14 cellular contexts compared by ENCODE assay signal in genomic region chr18:45951021-45951714, GRCh38. TPM values are rescaled to one million over a fixed set of nuclear protein-coding genes. Genes with fewer than 3 reads are reported as not detected.
DNase-seq lines count a peak whose midpoint lies in the region; ATAC-seq, FAIRE-seq and TF ChIP-seq lines count a peak whose summit lies in the region.
"Had no signal": no experiment of that assay in that cellular context is flagged by ENCODE, and none has a peak within 500 bp of the region (broad histone marks: within the 10 kb centered on the region; RNA-seq: fewer than 3 reads in every experiment).

No MANE protein-coding gene starts in this region.

- H3K36me3 ChIP-seq in bronchial epithelial cell (ENCODE audit: control insufficient read depth, insufficient read depth, low read length) (peaks cover 18% of the 10 kb centered on the region), GM23338 (ENCODE audit: insufficient read depth) (peaks cover 24% of the 10 kb centered on the region)

- no peaks in the 10 kb centered on the region for H3K9me3 Mint-ChIP-seq in GM23338
- H3K9me3 Mint-ChIP-seq: activated B cell treated with CpG ODN at 0.5 μM for 24 hours had no signal

- H3K9me2 ChIP-seq in GM23338 (ENCODE audit: insufficient read depth), result no peaks in the 10 kb centered on the region

- no peak overlapping the region for H2AFZ ChIP-seq in GM23338

- FAIRE-seq in bronchial epithelial cell (lab: Jason Lieb, UNC), result no peak

- H3K4me3 ChIP-seq in AG10803 (ENCODE audit: low read length), result no peak overlapping the region
- H3K4me3 ChIP-seq in bronchial epithelial cell (ENCODE audit: low read depth, low read length), result no peak overlapping the region
- no peak overlapping the region for H3K4me3 ChIP-seq in GM23338
- H3K4me3 ChIP-seq: heart right ventricle had no signal

- no peak overlapping the region for H3K4me2 ChIP-seq in GM23338

- ATAC-seq in GM19324 (IDR thresholded peaks at IDR 0.05; ENCODE audit: low FRiP score, unreplicated experiment) (no peak), GM23338 (no peak)
- ATAC-seq: heart right ventricle, Panc1 had no signal

- no peaks in the 10 kb centered on the region for H3K4me1 Mint-ChIP-seq in GM23338
- H3K4me1 Mint-ChIP-seq: activated B cell treated with CpG ODN at 0.5 μM for 24 hours had no signal

- TF ChIP-seq CTCF in AG10803 (conservative IDR thresholded peaks at IDR 0.05; ENCODE audit: low read length), result no peak
- no peak for TF ChIP-seq CTCF in bronchial epithelial cell (IDR thresholded peaks at IDR 0.05; ENCODE audit: insufficient read depth, low read length, severe bottlenecking)
- no peak for TF ChIP-seq CTCF in GM23338 (conservative IDR thresholded peaks at IDR 0.05; ENCODE audit: low read depth in 2 of 2)

- H3K27me3 Mint-ChIP-seq in GM23338 (ENCODE audit: insufficient read depth, low read depth, poor library complexity), result peaks cover 3% of the 10 kb centered on the region
- H3K27me3 Mint-ChIP-seq: activated B cell treated with CpG ODN at 0.5 μM for 24 hours had no signal

- no peak overlapping the region for H3K27ac ChIP-seq in GM23338 (ENCODE audit: low read depth)
- H3K27ac ChIP-seq: heart right ventricle had no signal

- no peak overlapping the region for H3K27ac Mint-ChIP-seq in GM23338
- H3K27ac Mint-ChIP-seq: activated B cell treated with CpG ODN at 0.5 μM for 24 hours had no signal

- DNase-seq in AG10803 (ENCODE audit: low read depth) (peak; percentile 92), MV-4-11 (lab: John Stamatoyannopoulos, UW) (peak; percentile 86), bronchial epithelial cell (ENCODE audit: low read depth) (peak; percentile 82), lung microvascular endothelial cell (ENCODE audit: low read depth in 2 of 2) (peak; percentile 31 to 82), NCI-H2029 treated with DMSO at 0.1 percent for 48 hours (lab: John Stamatoyannopoulos, UW) (no peak), Ammon's horn (ENCODE audit: low spot score) (no peak), GM23338 (ENCODE audit: low spot score) (no peak)
- DNase-seq: activated B cell treated with CpG ODN at 0.5 μM for 24 hours; activated T-cell treated with anti-CD3 and anti-CD28 coated beads, Interleukin-2, amount 50 U/mL, for 48 hours; C1 segment of cervical spinal cord; heart right ventricle; NCI-H1694 treated with DMSO at 0.1 percent for 48 hours had no signal

- peaks cover 23% of the 10 kb centered on the region for H3K36me3 Mint-ChIP-seq in GM23338 (ENCODE audit: low read depth)

- H3K4me3 Mint-ChIP-seq in GM23338, result no peak overlapping the region
- H3K4me3 Mint-ChIP-seq: activated B cell treated with CpG ODN at 0.5 μM for 24 hours had no signal

- no peaks in the 10 kb centered on the region for H4K20me1 ChIP-seq in GM23338 (replicated peaks; ENCODE audit: insufficient read depth)

- H3K79me2 ChIP-seq in GM23338 (replicated peaks; ENCODE audit: insufficient read depth), result no peaks in the 10 kb centered on the region

- H3F3A ChIP-seq in GM23338 (replicated peaks; ENCODE audit: low read depth), result no peaks in the 10 kb centered on the region

- no peaks in the 10 kb centered on the region for H3K27me3 ChIP-seq in bronchial epithelial cell (ENCODE audit: control insufficient read depth, insufficient read depth, low read length)
- H3K27me3 ChIP-seq in GM23338 (ENCODE audit: insufficient read depth), result no peaks in the 10 kb centered on the region
- H3K27me3 ChIP-seq: heart right ventricle had no signal

- H3K4me1 ChIP-seq in GM23338 (ENCODE audit: insufficient read depth), result no peaks in the 10 kb centered on the region

TF ChIP-seq in GM23338, 12 proteins besides CTCF, POLR2A, EP300 and RAD21 (continues in another document):
- TF ChIP-seq ZNF114 (CRISPR knock-in tag; IDR thresholded peaks at IDR 0.05) (no peak), ZNF462 (CRISPR knock-in tag; IDR thresholded peaks at IDR 0.05) (no peak), EZH2 (IDR thresholded peaks at IDR 0.05; ENCODE audit: low read depth, unreplicated experiment) (no peak), EZH2phosphoT487 (IDR thresholded peaks at IDR 0.05; ENCODE audit: unreplicated experiment) (no peak), CREB1 (CRISPR knock-in tag; IDR thresholded peaks at IDR 0.05; ENCODE audit: low read depth) (no peak), JUNB (IDR thresholded peaks at IDR 0.05; ENCODE audit: unreplicated experiment) (no peak), POLR2AphosphoS5 (IDR thresholded peaks at IDR 0.05; ENCODE audit: low read depth) (no peak), ZNF331 (CRISPR knock-in tag; IDR thresholded peaks at IDR 0.05; ENCODE audit: low read depth) (no peak), ETS1 (IDR thresholded peaks at IDR 0.05) (no peak), STAT1 (IDR thresholded peaks at IDR 0.05; ENCODE audit: unreplicated experiment) (no peak), NANOG (IDR thresholded peaks at IDR 0.05; ENCODE audit: borderline replicate concordance) (no peak)

RNA-seq across cellular contexts. Expression of gene EPG5, which starts 16.0 kb away (rescaled TPM):
- total RNA-seq in bronchial epithelial cell (10.5 and 15.6 TPM in 2 replicates), lung microvascular endothelial cell (8.9 and 12.1 TPM in 2 replicates)
- total RNA-seq in GM23338 (2014; rRNA removed; shearing (Covaris generic)), result 17.5 and 29.2 TPM in 2 replicates
- polyA plus RNA-seq in GM23338 (2016; fragmentation: Nextera tagmentation; extraction: Ambion mirVana), result 3.9 and 4.1 TPM in 2 replicates

Comparison
In these comparisons a context has a peak if more than half of its experiments do, and no peak if none do; other contexts are left out.
1. DNase-seq: peak in AG10803 (single experiment), MV-4-11 (single experiment), bronchial epithelial cell (single experiment) and lung microvascular endothelial cell (2 of 2); none in NCI-H2029 treated with DMSO at 0.1 percent for 48 hours (single experiment), Ammon's horn (single experiment) and GM23338 (single experiment).